In genomic region chr17:52283872-52284271, GRCh38 we compare ENCODE assay signal across 6 cellular contexts.
"Had no signal": no experiment of that assay in that cellular context is flagged by ENCODE, and none has a peak within 500 bp of the region (broad histone marks: within the 10 kb centered on the region; RNA-seq: fewer than 3 reads in every experiment).

No MANE protein-coding gene starts in this region.

- H3K27me3 Mint-ChIP-seq: IgD-negative memory B cell had no signal

- H3K27ac Mint-ChIP-seq: IgD-negative memory B cell had no signal

- FAIRE-seq: HepG2, HTR-8/SVneo, K562 had no signal

- H3K36me3 Mint-ChIP-seq: IgD-negative memory B cell had no signal

- H3K4me1 Mint-ChIP-seq: IgD-negative memory B cell had no signal

- DNase-seq: IMR-90, KBM-7 had no signal

- ATAC-seq: HepG2, K562 had no signal

- H3K4me3 Mint-ChIP-seq: IgD-negative memory B cell had no signal
